Comparison of ENCODE assay signal across 8 cellular contexts in the genomic region with DNA sequence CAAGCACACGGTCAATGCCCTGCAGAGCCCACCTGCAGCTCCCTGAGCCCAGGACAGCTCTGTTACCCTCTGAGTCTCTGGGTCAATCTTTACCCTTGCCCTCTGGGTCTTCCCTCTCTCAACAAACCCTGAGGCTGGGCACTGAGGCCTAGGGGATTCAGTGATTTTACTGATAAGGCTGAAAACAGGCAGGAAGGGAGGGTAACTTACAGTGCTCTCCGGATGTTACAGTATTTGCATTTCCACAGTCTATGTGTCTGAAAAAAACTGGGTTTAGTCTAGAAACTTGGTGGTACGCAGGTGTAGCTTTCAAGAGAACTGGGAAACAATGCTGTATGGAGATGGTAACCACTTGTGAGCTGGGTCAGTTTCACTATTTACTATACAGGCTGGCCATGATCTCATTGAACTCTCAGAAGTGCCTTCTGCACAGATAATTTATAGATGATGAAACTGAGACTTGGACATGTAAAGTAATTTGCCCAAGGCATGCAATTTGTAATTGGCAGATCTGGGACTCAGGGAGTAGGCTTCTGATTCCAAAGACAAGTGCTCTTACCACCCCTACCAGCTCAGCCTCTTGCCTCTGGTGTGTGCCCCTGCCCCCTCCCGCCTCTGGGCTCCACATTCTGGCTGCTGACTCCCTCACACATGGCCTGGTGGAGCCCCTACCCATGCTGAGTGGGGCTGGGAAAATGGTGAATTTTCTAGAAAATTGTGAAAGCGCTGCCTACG. TPM values are rescaled to one million over a fixed set of nuclear protein-coding genes. Genes with fewer than 3 reads are reported as not detected.
DNase-seq lines count a peak whose midpoint lies in the region; ATAC-seq and TF ChIP-seq lines count a peak whose summit lies in the region.

No MANE protein-coding gene starts in this region.

- no peaks in the 10 kb centered on the region for H3K9me3 Mint-ChIP-seq in T-cell
- H3K9me3 Mint-ChIP-seq in stimulated activated memory B cell treated with anti-CD40 and anti-IgM and Interleukin-4, amounts not matched to agents 10 μg/mL and 1 μg/mL and 100 μg/mL, for 72 hours = no peaks in the 10 kb centered on the region

- H3K36me3 Mint-ChIP-seq in T-cell = no peaks in the 10 kb centered on the region
- H3K36me3 Mint-ChIP-seq in stimulated activated memory B cell treated with anti-CD40 and anti-IgM and Interleukin-4, amounts not matched to agents 10 μg/mL and 1 μg/mL and 100 μg/mL, for 72 hours = no peaks in the 10 kb centered on the region

- H3K27me3 ChIP-seq in right atrium auricular region = no peaks in the 10 kb centered on the region
- H3K27me3 ChIP-seq in dorsolateral prefrontal cortex = peaks cover 0 to 3% (median 0%) of the 10 kb centered on the region in 45 donors

- peaks cover 0 to 27% of the 10 kb centered on the region in 2 donors for H3K4me1 ChIP-seq in right atrium auricular region

- peak overlapping the region; percentile 31 to 77 (median 49) for H3K4me3 Mint-ChIP-seq in T-cell
- H3K4me3 Mint-ChIP-seq in stimulated activated memory B cell treated with anti-CD40 and anti-IgM and Interleukin-4, amounts not matched to agents 10 μg/mL and 1 μg/mL and 100 μg/mL, for 72 hours = peak overlapping the region; percentile 61

- H3K4me1 Mint-ChIP-seq in T-cell = peaks cover 84 to 91% (median 89%) of the 10 kb centered on the region in 3 donors
- H3K4me1 Mint-ChIP-seq in stimulated activated memory B cell treated with anti-CD40 and anti-IgM and Interleukin-4, amounts not matched to agents 10 μg/mL and 1 μg/mL and 100 μg/mL, for 72 hours = peaks cover 83% of the 10 kb centered on the region

- H3K36me3 ChIP-seq in right atrium auricular region = no peaks in the 10 kb centered on the region

- H3K4me3 ChIP-seq in right atrium auricular region = no peak overlapping the region
- H3K4me3 ChIP-seq in dorsolateral prefrontal cortex = no peak overlapping the region

- CTCF ChIA-PET in T-cell (lab: Charles Lee) = interaction anchor here (1.1 to 4.8 kb wide), 6 partner anchors 10 to 48 kb away, joined by 4 to 39 read pairs (median 6); a partner anchor contains a TSS

- DNase-seq in Right ventricle myocardium superior (no peak), right atrium auricular region (ENCODE audit: low spot score) (no peak), T-cell (peak in 1 of 34 experiments; percentile 28), NCI-H446 (lab: John Stamatoyannopoulos, UW) (no peak), dorsolateral prefrontal cortex (no peak), NCI-H2081 (lab: John Stamatoyannopoulos, UW) (no peak)

- peak overlapping the region; percentile 69 to 71 for H3K27ac Mint-ChIP-seq in T-cell
- peak overlapping the region; percentile 94 for H3K27ac Mint-ChIP-seq in stimulated activated memory B cell treated with anti-CD40 and anti-IgM and Interleukin-4, amounts not matched to agents 10 μg/mL and 1 μg/mL and 100 μg/mL, for 72 hours

- peaks cover 2 to 7% of the 10 kb centered on the region in 2 donors for H3K27me3 Mint-ChIP-seq in T-cell
- H3K27me3 Mint-ChIP-seq in stimulated activated memory B cell treated with anti-CD40 and anti-IgM and Interleukin-4, amounts not matched to agents 10 μg/mL and 1 μg/mL and 100 μg/mL, for 72 hours = no peaks in the 10 kb centered on the region

- H3K9me3 ChIP-seq in right atrium auricular region = no peaks in the 10 kb centered on the region

- TF ChIP-seq CTCF in right atrium auricular region (IDR thresholded peaks at IDR 0.05) (no peak), dorsolateral prefrontal cortex (IDR thresholded peaks at IDR 0.05 in 54 of 56, conservative IDR thresholded peaks at IDR 0.05 in 2 of 56; ENCODE audit: low read depth in 1 of 56, partially characterized antibody in 56 of 56) (no peak)

- POLR2A ChIA-PET in T-cell (lab: Charles Lee) = interaction anchor here (0.6 to 3.0 kb wide), 5 partner anchors 14 to 588 kb away, joined by 3 to 73 read pairs (median 5); a partner anchor contains a TSS

- intact Hi-C loops in Right ventricle myocardium superior (cut with DNase I) = no loop called here
- intact Hi-C loops in dorsolateral prefrontal cortex (cut with DNase I) = no loop called here

- H3K27ac ChIP-seq in right atrium auricular region = no peak overlapping the region
- no peak overlapping the region for H3K27ac ChIP-seq in dorsolateral prefrontal cortex

- ATAC-seq in Right ventricle myocardium superior (ENCODE audit: poor library complexity) (peak; percentile 14), HG03060 (IDR thresholded peaks at IDR 0.05; ENCODE audit: low read depth, unreplicated experiment) (peak; percentile 86), T-cell (replicated peaks in 1 of 4) (peak in 1 of 4 experiments; percentile 22)
- peak; percentile 87 for ATAC-seq in stimulated activated memory B cell treated with anti-CD40 and anti-IgM and Interleukin-4, amounts not matched to agents 10 μg/mL and 1 μg/mL and 100 μg/mL, for 72 hours

RNA-seq across cellular contexts. Expression of a gene that starts 48.8 kb away (rescaled TPM):
- total RNA-seq in Right ventricle myocardium superior = 18.7 TPM
- total RNA-seq in right atrium auricular region = 10 to 100 TPM; 17.0 to 20.1 TPM
- total RNA-seq in T-cell = 100 to 1,000 TPM in 1 of 5 donors, 10 to 100 TPM in 2, 1 to 10 TPM in 2; 7.6 to 133 (median 11.2) TPM
- 1 to 10 TPM in 68 of 120 experiments, under 1 TPM in 52; 0.36 to 7.0 (median 1.1) TPM for total RNA-seq in dorsolateral prefrontal cortex
